In genomic region chr19:20776083-20777076, GRCh38 we compare ENCODE assay signal across 9 cellular contexts.
DNase-seq lines count a peak whose midpoint lies in the region; ATAC-seq and TF ChIP-seq lines count a peak whose summit lies in the region.
"Had no signal": no experiment of that assay in that cellular context is flagged by ENCODE, and none has a peak within 500 bp of the region (broad histone marks: within the 10 kb centered on the region; RNA-seq: fewer than 3 reads in every experiment).

ZNF66 (plus strand) TSS chr19:20776304; CDS start chr19:20776448, 144 bp downstream.

- ATAC-seq in GM18861 (IDR thresholded peaks at IDR 0.05; ENCODE audit: unreplicated experiment) (peak; percentile 87), HG03103 (IDR thresholded peaks at IDR 0.05; ENCODE audit: low read depth, unreplicated experiment) (peak; percentile 95)
- ATAC-seq: HCT116 had no signal

- DNase-seq in NCI-H2227 treated with DMSO at 0.1 percent for 48 hours (lab: John Stamatoyannopoulos, UW) (peak; percentile 93), coronary artery (ENCODE audit: low spot score) (peak; percentile 96), left kidney (ENCODE audit: low read depth, low spot score) (peak; percentile 99)
- DNase-seq in activated CD4-positive, alpha-beta T cell treated with anti-CD3 and anti-CD28 coated beads for 4 hours = peak; percentile 92 to 95
- peak; percentile 95 for DNase-seq in stimulated activated CD4-positive, alpha-beta T cell treated with anti-CD3 and anti-CD28 coated beads, Interleukin-1b, Interleukin-23, amount 100 ng/mL, for 48 hours

- TF ChIP-seq CTCF in coronary artery (IDR thresholded peaks at IDR 0.05) = no peak

- no peaks in the 10 kb centered on the region for H3K4me1 ChIP-seq in ACC112 (ENCODE audit: control insufficient read depth, insufficient read depth, low read length, unreplicated experiment)

- H3K4me3 ChIP-seq in ACC112 (ENCODE audit: low read depth, low read length) (peak within 1 kb of the TSS; percentile 98), coronary artery (peak within 1 kb of the TSS; percentile 88)

- H2AFZ ChIP-seq in ACC112 (ENCODE audit: low read length, unreplicated experiment) = peak within 1 kb of the TSS; percentile 81

- 0 out of 2 replicates have a peak, but pooled peaks cover 4% of the 10 kb centered on the region for H3K36me3 ChIP-seq in ACC112 (ENCODE audit: insufficient read depth, low read length)

- H3K27ac ChIP-seq in ACC112 (ENCODE audit: low read depth, low read length) (peak within 1 kb of the TSS; percentile 52), coronary artery (peak within 1 kb of the TSS in 1 of 2 donors; percentile 73)

- H3K79me2 ChIP-seq in ACC112 (ENCODE audit: control insufficient read depth, insufficient read depth, low read length, unreplicated experiment) = peaks cover 3% of the 10 kb centered on the region

- H3K27me3 ChIP-seq in ACC112 (ENCODE audit: insufficient read depth, low read length) = no peaks in the 10 kb centered on the region
